ENCODE assay signal across 22 cellular contexts in the genomic region with DNA sequence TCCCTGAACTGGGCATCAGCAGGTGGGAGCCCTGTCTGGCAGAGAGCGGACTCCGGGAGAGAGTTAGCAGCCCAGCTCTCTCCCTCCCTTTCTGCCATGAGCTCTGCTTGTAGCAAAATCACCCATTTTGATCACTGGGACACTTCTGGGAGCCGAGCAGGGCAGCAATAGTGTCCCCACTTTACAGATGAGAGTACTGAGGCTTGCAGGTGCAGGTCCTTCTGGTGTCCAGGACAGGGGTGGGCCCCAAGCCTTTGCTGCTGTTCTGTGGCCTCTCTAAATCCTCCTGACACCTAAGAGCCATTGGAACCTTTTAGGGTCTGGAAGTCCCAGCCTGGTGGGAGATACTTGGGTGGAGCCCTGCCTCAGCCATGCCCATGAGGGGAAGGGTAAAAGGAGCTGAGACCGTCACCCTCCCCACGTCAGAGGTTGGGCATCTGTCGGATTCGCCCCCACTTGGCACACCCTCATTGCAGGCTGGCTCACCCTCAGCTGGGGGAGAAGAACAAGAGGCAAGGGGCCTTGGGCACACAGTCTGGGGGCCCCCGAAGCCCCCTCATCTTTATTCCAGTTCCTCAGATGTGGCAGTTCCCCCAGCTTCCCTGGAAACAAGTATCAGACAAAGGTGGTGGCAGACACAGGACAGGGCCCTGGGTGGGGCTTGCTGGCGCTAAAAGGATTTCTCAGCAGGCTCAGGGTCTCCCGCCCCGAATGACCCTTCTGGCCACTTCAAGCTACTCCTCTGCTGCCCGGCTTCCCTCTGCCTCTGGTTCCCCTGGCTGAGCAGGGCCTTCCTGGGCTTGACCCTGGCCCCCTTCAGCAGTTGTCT. TPM values are rescaled to one million over a fixed set of nuclear protein-coding genes. Genes with fewer than 3 reads are reported as not detected.
DNase-seq lines count a peak whose midpoint lies in the region; ATAC-seq, FAIRE-seq and TF ChIP-seq lines count a peak whose summit lies in the region.
"Had no signal": no experiment of that assay in that cellular context is flagged by ENCODE, and none has a peak within 500 bp of the region (broad histone marks: within the 10 kb centered on the region; RNA-seq: fewer than 3 reads in every experiment).

No MANE protein-coding gene starts in this region.

- H3K9me3 ChIP-seq in left ventricle myocardium inferior (replicated peaks): no peaks in the 10 kb centered on the region
- no peaks in the 10 kb centered on the region for H3K9me3 ChIP-seq in kidney (ENCODE audit: control insufficient read depth in 1 of 2, low read length in 2 of 2)
- no peaks in the 10 kb centered on the region for H3K9me3 ChIP-seq in sigmoid colon
- H3K9me3 ChIP-seq: SJCRH30 had no signal

- FAIRE-seq in HTR-8/SVneo (lab: Jason Lieb, UNC) (peak; percentile 55), kidney (lab: Jason Lieb, UNC) (no peak)
- FAIRE-seq: A204.1, GM19239, H54 had no signal

- peaks cover 47% of the 10 kb centered on the region for H3K4me1 ChIP-seq in left ventricle myocardium inferior
- H3K4me1 ChIP-seq in kidney (ENCODE audit: control insufficient read depth in 1 of 2, insufficient read depth in 1 of 2, low read depth in 1 of 2, low read length in 2 of 2): peaks cover 11 to 22% of the 10 kb centered on the region in 2 donors
- peaks cover 0 to 46% (median 44%) of the 10 kb centered on the region in 4 donors for H3K4me1 ChIP-seq in sigmoid colon

- no peak overlapping the region for H3K27ac ChIP-seq in left ventricle myocardium inferior (replicated peaks)
- H3K27ac ChIP-seq in kidney (ENCODE audit: low read depth in 2 of 2, low read length in 2 of 2): no peak overlapping the region
- no peak overlapping the region for H3K27ac ChIP-seq in sigmoid colon
- H3K27ac ChIP-seq: HL-60, SJCRH30 had no signal

- DNase-seq in Right ventricle myocardium inferior (ENCODE audit: missing footprints): peak; percentile 40
- DNase-seq in left ventricle myocardium inferior: no peak
- no peak for DNase-seq in HTR-8/SVneo (ENCODE audit: insufficient read length, low spot score)
- DNase-seq in kidney: peak; percentile 56
- DNase-seq in sigmoid colon: peak; percentile 56
- DNase-seq in GM10266 (ENCODE audit: extremely low spot score): no peak
- no peak for DNase-seq in kidney glomerular epithelial cell (lab: John Stamatoyannopoulos, UW)
- DNase-seq: GDM1, KG1, NCI-H1092, NCI-H146, NCI-H2029 treated with DMSO at 0.1 percent for 48 hours, NCI-H226, NCI-H510A treated with DMSO at 0.1 percent for 48 hours, NCI-H748 treated with DMSO at 0.1 percent for 48 hours had no signal

- peaks cover 13% of the 10 kb centered on the region for H3K36me3 ChIP-seq in left ventricle myocardium inferior
- H3K36me3 ChIP-seq in kidney (ENCODE audit: control insufficient read depth in 1 of 2, insufficient read depth in 2 of 2, low read length in 2 of 2): no peaks in the 10 kb centered on the region
- peaks cover 0 to 16% (median 0%) of the 10 kb centered on the region in 4 donors for H3K36me3 ChIP-seq in sigmoid colon
- H3K36me3 ChIP-seq: SJCRH30 had no signal

- no peak for TF ChIP-seq POLR2A in sigmoid colon (IDR thresholded peaks at IDR 0.05)

- H3K9ac ChIP-seq in kidney (ENCODE audit: low read length in 2 of 2): no peak overlapping the region

- ATAC-seq in Right ventricle myocardium inferior (no peak), GM21447 (IDR thresholded peaks at IDR 0.05; ENCODE audit: unreplicated experiment) (no peak)

- no peak for TF ChIP-seq CTCF in left ventricle myocardium inferior (IDR thresholded peaks at IDR 0.05; ENCODE audit: borderline replicate concordance)
- TF ChIP-seq CTCF in kidney (IDR thresholded peaks at IDR 0.05; ENCODE audit: borderline replicate concordance, extremely low read depth, insufficient read depth): no peak
- no peak for TF ChIP-seq CTCF in sigmoid colon (IDR thresholded peaks at IDR 0.05)
- no peak for TF ChIP-seq CTCF in GM10266 (IDR thresholded peaks at IDR 0.05; ENCODE audit: control insufficient read depth, insufficient read depth, low read depth, missing control alignments)

- intact Hi-C loops in Right ventricle myocardium inferior (cut with DNase I) (no loop called here), left ventricle myocardium inferior (cut with micrococcal nuclease) (no loop called here), kidney (cut with DNase I) (no loop called here), sigmoid colon (cut with DNase I) (no loop called here)

- WGBS in sigmoid colon, 2 donors: 93% methylated on average over 12 of the region's 12 CpGs

- H3K27me3 ChIP-seq in left ventricle myocardium inferior (ENCODE audit: low read depth) (no peaks in the 10 kb centered on the region), sigmoid colon (no peaks in the 10 kb centered on the region)
- H3K27me3 ChIP-seq: SJCRH30 had no signal

- TF ChIP-seq EP300 in sigmoid colon (IDR thresholded peaks at IDR 0.05): no peak

- no peak overlapping the region for H3K4me3 ChIP-seq in left ventricle myocardium inferior
- no peak overlapping the region for H3K4me3 ChIP-seq in kidney (ENCODE audit: low read length in 2 of 2)
- no peak overlapping the region for H3K4me3 ChIP-seq in sigmoid colon
- H3K4me3 ChIP-seq: SJCRH30 had no signal

RNA-seq across cellular contexts. Expression of a gene that starts 4.5 kb away (rescaled TPM):
- 1.6 TPM for total RNA-seq in Right ventricle myocardium inferior
- 1.0 TPM for total RNA-seq in left ventricle myocardium inferior
- total RNA-seq in kidney: 9.2 TPM
- 2.3 TPM for polyA plus RNA-seq in kidney (ENCODE audit: insufficient read depth, low read depth, low replicate concordance)
- 1 to 10 TPM in 3 of 4 donors, under 1 TPM in 1; 0.68 to 6.1 (median 2.4) TPM for total RNA-seq in sigmoid colon
- polyA plus RNA-seq in sigmoid colon: 10 to 100 TPM in 1 of 3 donors, 1 to 10 TPM in 2; 2.4 to 10.2 (median 3.2) TPM

RNA-seq across cellular contexts. Expression of a gene that starts 13.1 kb away (rescaled TPM):
- total RNA-seq in Right ventricle myocardium inferior (14.6 TPM), left ventricle myocardium inferior (14.7 TPM), kidney (32.8 TPM), sigmoid colon (10 to 100 TPM; 20.2 to 36.2 (median 24.9) TPM)
- polyA plus RNA-seq in kidney (ENCODE audit: insufficient read depth, low read depth, low replicate concordance) (69.7 TPM), sigmoid colon (10 to 100 TPM; 65.4 to 81.8 (median 72.1) TPM)

RNA-seq across cellular contexts. Expression of a gene that starts 14.9 kb away (rescaled TPM):
- total RNA-seq in Right ventricle myocardium inferior (26.7 TPM), left ventricle myocardium inferior (12.3 TPM), kidney (22.9 TPM), sigmoid colon (10 to 100 TPM in 2 of 4 donors, 1 to 10 TPM in 2; 5.8 to 26.3 (median 13.0) TPM)
- polyA plus RNA-seq in kidney (ENCODE audit: insufficient read depth, low read depth, low replicate concordance) (14.8 TPM), sigmoid colon (10 to 100 TPM in 1 of 3 donors, 1 to 10 TPM in 2; 1.2 to 13.7 (median 3.0) TPM)
- total RNA-seq: HT-29 had no signal

RNA-seq across cellular contexts. Expression of a gene that starts 15.7 kb away (rescaled TPM):
- 49.0 TPM for total RNA-seq in Right ventricle myocardium inferior
- 52.9 TPM for total RNA-seq in left ventricle myocardium inferior
- 21.7 TPM for total RNA-seq in kidney
- 59.9 TPM for polyA plus RNA-seq in kidney (ENCODE audit: insufficient read depth, low read depth, low replicate concordance)
- 10 to 100 TPM; 41.4 to 43.5 (median 43.1) TPM for total RNA-seq in sigmoid colon
- 10 to 100 TPM in 1 of 3 donors, 1 to 10 TPM in 2; 4.2 to 17.4 (median 4.8) TPM for polyA plus RNA-seq in sigmoid colon

RNA-seq across cellular contexts. Expression of a gene that starts 39.8 kb away (rescaled TPM):
- total RNA-seq in Right ventricle myocardium inferior (16.8 TPM), left ventricle myocardium inferior (14.6 TPM), kidney (10.4 TPM), sigmoid colon (under 1 TPM; 0.41 to 0.99 (median 0.63) TPM)
- polyA plus RNA-seq in kidney (ENCODE audit: insufficient read depth, low read depth, low replicate concordance) (17.5 TPM), sigmoid colon (10 to 100 TPM in 1 of 3 donors, 1 to 10 TPM in 2; 2.4 to 28.0 (median 2.5) TPM)

Comparison
In these comparisons a context has a peak if more than half of its experiments do, and no peak if none do; other contexts are left out.
1. DNase-seq: peak in Right ventricle myocardium inferior (single experiment), kidney (single experiment) and sigmoid colon (single experiment); none in left ventricle myocardium inferior (single experiment), HTR-8/SVneo (single experiment), GM10266 (single experiment) and kidney glomerular epithelial cell (single experiment).